Comparison of ENCODE assay signal across 8 cellular contexts in genomic region chr4:145937021-145937861, GRCh38. TPM values are rescaled to one million over a fixed set of nuclear protein-coding genes. Genes with fewer than 3 reads are reported as not detected.
DNase-seq lines count a peak whose midpoint lies in the region; ATAC-seq and TF ChIP-seq lines count a peak whose summit lies in the region.

No MANE protein-coding gene starts in this region.

- DNase-seq in DMS53 (lab: John Stamatoyannopoulos, UW) = peak; percentile 64
- DNase-seq in DMS53 treated with DMSO at 0.1 percent for 48 hours (lab: John Stamatoyannopoulos, UW; ENCODE audit: unreplicated experiment) = no peak
- DNase-seq in glutamatergic neuron = peak; percentile 76
- DNase-seq in nucleus accumbens (lab: John Stamatoyannopoulos, UW) = peak; percentile 6 to 88 (median 74)
- DNase-seq in tibial artery = peak; percentile 57 to 83

- no peaks in the 10 kb centered on the region for H3K27me3 ChIP-seq in tibial artery

- H3K36me3 ChIP-seq in tibial artery = no peaks in the 10 kb centered on the region

- H3K4me1 ChIP-seq in tibial artery = peaks cover 0 to 39% (median 20%) of the 10 kb centered on the region in 4 donors

- peak; percentile 60 for TF ChIP-seq POLR2A in Raji (IDR thresholded peaks at IDR 0.05; ENCODE audit: insufficient read depth, low read depth, low read length)

- intact Hi-C loops in tibial artery (cut with DNase I; ENCODE audit: low total_unique reads) = loop anchor here (5.0 to 10.0 kb wide), 4 partner anchors 52 to 762 kb away; partner anchors contain the start of gene MMAA

- ATAC-seq in HG03095 (IDR thresholded peaks at IDR 0.05; ENCODE audit: unreplicated experiment) = peak; percentile 19

- H3K4me1 Mint-ChIP-seq in activated naive CD4-positive, alpha-beta T cell treated with anti-CD3 and anti-CD28 coated beads, Interleukin-2, amount 50 U/mL, for 24 hours = peaks cover 61% of the 10 kb centered on the region
- peaks cover 31% of the 10 kb centered on the region for H3K4me1 Mint-ChIP-seq in glutamatergic neuron (ENCODE audit: low read depth, unreplicated experiment)

- H3K9me3 ChIP-seq in tibial artery = no peaks in the 10 kb centered on the region

- no peak for TF ChIP-seq CTCF in glutamatergic neuron (IDR thresholded peaks at IDR 0.05; ENCODE audit: partially characterized antibody, unreplicated experiment)
- TF ChIP-seq CTCF in tibial artery (IDR thresholded peaks at IDR 0.05) = no peak

- peak overlapping the region; percentile 82 to 95 for H3K4me3 ChIP-seq in tibial artery

- H3K27ac ChIP-seq in tibial artery = peak overlapping the region; percentile 92 to 99

- no peaks in the 10 kb centered on the region for H3K27me3 Mint-ChIP-seq in activated naive CD4-positive, alpha-beta T cell treated with anti-CD3 and anti-CD28 coated beads, Interleukin-2, amount 50 U/mL, for 24 hours
- peaks cover 21% of the 10 kb centered on the region for H3K27me3 Mint-ChIP-seq in glutamatergic neuron (ENCODE audit: unreplicated experiment)

- peaks cover 5% of the 10 kb centered on the region for H3K36me3 Mint-ChIP-seq in activated naive CD4-positive, alpha-beta T cell treated with anti-CD3 and anti-CD28 coated beads, Interleukin-2, amount 50 U/mL, for 24 hours
- no peaks in the 10 kb centered on the region for H3K36me3 Mint-ChIP-seq in glutamatergic neuron (ENCODE audit: unreplicated experiment)

- H3K4me3 Mint-ChIP-seq in activated naive CD4-positive, alpha-beta T cell treated with anti-CD3 and anti-CD28 coated beads, Interleukin-2, amount 50 U/mL, for 24 hours = peak overlapping the region; percentile 98
- H3K4me3 Mint-ChIP-seq in glutamatergic neuron (ENCODE audit: unreplicated experiment) = peak overlapping the region; percentile 97

- no peaks in the 10 kb centered on the region for H3K9me3 Mint-ChIP-seq in activated naive CD4-positive, alpha-beta T cell treated with anti-CD3 and anti-CD28 coated beads, Interleukin-2, amount 50 U/mL, for 24 hours
- H3K9me3 Mint-ChIP-seq in glutamatergic neuron (ENCODE audit: unreplicated experiment) = peaks cover 28% of the 10 kb centered on the region

- H3K27ac Mint-ChIP-seq in activated naive CD4-positive, alpha-beta T cell treated with anti-CD3 and anti-CD28 coated beads, Interleukin-2, amount 50 U/mL, for 24 hours = peak overlapping the region; percentile 51
- no peak overlapping the region for H3K27ac Mint-ChIP-seq in glutamatergic neuron (ENCODE audit: unreplicated experiment)

RNA-seq across cellular contexts. Expression of gene ZNF827, which starts 1.4 kb away (rescaled TPM):
- 227 TPM for total RNA-seq in glutamatergic neuron (ENCODE audit: unreplicated experiment)
